1 cellular context compared by ENCODE assay signal in the genomic region with DNA sequence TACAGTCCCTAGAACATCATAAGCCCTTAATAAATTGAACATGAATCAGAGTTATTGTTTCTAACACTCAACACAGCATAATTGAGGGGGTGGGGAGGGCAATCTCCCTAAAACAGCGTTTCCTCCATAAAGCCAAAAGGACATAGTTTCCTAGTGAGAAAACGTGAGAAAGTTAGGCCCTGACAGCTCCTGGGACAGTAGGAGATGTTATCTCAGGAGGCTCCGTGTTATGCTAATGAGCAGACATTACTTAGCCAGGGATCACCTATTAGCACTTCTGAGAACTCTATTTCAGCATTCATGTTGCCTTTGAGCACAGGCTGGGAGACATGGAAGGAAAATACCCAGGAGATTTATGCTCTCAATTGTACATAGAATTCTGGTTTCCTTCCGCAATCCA.
TF ChIP-seq lines count a peak whose summit lies in the region.

No MANE protein-coding gene starts in this region.

TF ChIP-seq in GM23338, 12 proteins besides CTCF, POLR2A, EP300 and RAD21 (continued from another document):
- peak; percentile 62 for TF ChIP-seq ZNF462 (CRISPR knock-in tag; IDR thresholded peaks at IDR 0.05)
